ENCODE assay signal across 7 cellular contexts in genomic region chr2:236568068-236568921, GRCh38. TPM values are rescaled to one million over a fixed set of nuclear protein-coding genes. Genes with fewer than 3 reads are reported as not detected.
A peak's percentile ranks its signal among the peaks of the same experiment; 100 is the strongest.
DNase-seq lines count a peak whose midpoint lies in the region; ATAC-seq, FAIRE-seq and TF ChIP-seq lines count a peak whose summit lies in the region.

No MANE protein-coding gene starts in this region.

- DNase-seq in activated T-helper 1 cell treated with Interleukin-2 at 50 U/mL for 16 hours (ENCODE audit: low read depth) (peak; percentile 10), glomerular visceral epithelial cell (ENCODE audit: extremely low spot score) (peak; percentile 40), pancreas (peak in 5 of 6 donors; percentile 54 to 82 (median 64)), RPMI8226 (no peak)

- WGBS in pancreas, 2 donors = 2 to 4% methylated on average over 49 of the region's 49 CpGs

- no peak for FAIRE-seq in pancreas (lab: Jason Lieb, UNC)

- TF ChIP-seq CTCF in pancreas (IDR thresholded peaks at IDR 0.05) = no peak

- peaks cover 0 to 8% (median 0%) of the 10 kb centered on the region in 3 donors for H3K4me1 ChIP-seq in pancreas

- H3K36me3 ChIP-seq in pancreas = no peaks in the 10 kb centered on the region

- H3K27ac ChIP-seq in pancreas = peak overlapping the region; percentile 63 to 82 (median 78)

- H3K9me3 ChIP-seq in pancreas = no peaks in the 10 kb centered on the region

- peak overlapping the region; percentile 18 to 53 (median 41) for H3K4me3 ChIP-seq in pancreas

- no peaks in the 10 kb centered on the region for H3K27me3 ChIP-seq in pancreas

- intact Hi-C loops in pancreas (cut with DNase I) = no loop called here

- ATAC-seq in GM18511 (IDR thresholded peaks at IDR 0.05; ENCODE audit: unreplicated experiment) (peak; percentile 53), HG03175 (IDR thresholded peaks at IDR 0.05; ENCODE audit: unreplicated experiment) (peak; percentile 38), pancreas (peak; percentile 42 to 58 (median 46)), GM19397 (IDR thresholded peaks at IDR 0.05; ENCODE audit: unreplicated experiment) (no peak)

RNA-seq across cellular contexts. Expression of gene ACKR3, which starts 1.3 kb away (rescaled TPM):
- total RNA-seq in pancreas = 10 to 100 TPM in 5 of 6 donors, 1 to 10 TPM in 1; 9.1 to 30.3 (median 15.6) TPM
- 10 to 100 TPM in 1 of 2 donors, 1 to 10 TPM in 1; 6.2 to 12.6 TPM for polyA plus RNA-seq in pancreas
